Comparison of ENCODE assay signal across 1 cellular context in the genomic region with DNA sequence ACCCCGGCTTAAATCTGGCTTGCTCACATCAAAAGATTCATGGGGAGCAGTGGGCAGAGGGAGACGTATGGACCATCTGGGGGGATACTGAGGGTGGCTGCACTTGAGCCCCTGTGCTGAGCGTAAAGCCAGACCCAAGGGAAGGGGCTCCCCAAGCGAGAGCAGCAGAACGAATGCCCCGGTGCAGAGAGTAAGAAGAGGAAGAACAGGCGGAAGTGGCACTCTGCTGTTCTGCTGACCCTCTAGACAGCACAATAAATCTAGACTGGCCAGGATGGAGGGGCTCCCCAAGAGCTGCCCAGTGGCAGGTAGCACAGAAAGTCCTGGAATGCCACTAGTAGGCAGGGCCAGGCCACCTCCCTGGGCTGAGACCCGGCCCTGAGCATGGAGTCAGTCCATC.
TF ChIP-seq lines count a peak whose summit lies in the region.

No MANE protein-coding gene starts in this region.

TF ChIP-seq in GM12878, 131 proteins besides CTCF, POLR2A, EP300 and RAD21 (continued from another document):
- TF ChIP-seq, protein P1, sequence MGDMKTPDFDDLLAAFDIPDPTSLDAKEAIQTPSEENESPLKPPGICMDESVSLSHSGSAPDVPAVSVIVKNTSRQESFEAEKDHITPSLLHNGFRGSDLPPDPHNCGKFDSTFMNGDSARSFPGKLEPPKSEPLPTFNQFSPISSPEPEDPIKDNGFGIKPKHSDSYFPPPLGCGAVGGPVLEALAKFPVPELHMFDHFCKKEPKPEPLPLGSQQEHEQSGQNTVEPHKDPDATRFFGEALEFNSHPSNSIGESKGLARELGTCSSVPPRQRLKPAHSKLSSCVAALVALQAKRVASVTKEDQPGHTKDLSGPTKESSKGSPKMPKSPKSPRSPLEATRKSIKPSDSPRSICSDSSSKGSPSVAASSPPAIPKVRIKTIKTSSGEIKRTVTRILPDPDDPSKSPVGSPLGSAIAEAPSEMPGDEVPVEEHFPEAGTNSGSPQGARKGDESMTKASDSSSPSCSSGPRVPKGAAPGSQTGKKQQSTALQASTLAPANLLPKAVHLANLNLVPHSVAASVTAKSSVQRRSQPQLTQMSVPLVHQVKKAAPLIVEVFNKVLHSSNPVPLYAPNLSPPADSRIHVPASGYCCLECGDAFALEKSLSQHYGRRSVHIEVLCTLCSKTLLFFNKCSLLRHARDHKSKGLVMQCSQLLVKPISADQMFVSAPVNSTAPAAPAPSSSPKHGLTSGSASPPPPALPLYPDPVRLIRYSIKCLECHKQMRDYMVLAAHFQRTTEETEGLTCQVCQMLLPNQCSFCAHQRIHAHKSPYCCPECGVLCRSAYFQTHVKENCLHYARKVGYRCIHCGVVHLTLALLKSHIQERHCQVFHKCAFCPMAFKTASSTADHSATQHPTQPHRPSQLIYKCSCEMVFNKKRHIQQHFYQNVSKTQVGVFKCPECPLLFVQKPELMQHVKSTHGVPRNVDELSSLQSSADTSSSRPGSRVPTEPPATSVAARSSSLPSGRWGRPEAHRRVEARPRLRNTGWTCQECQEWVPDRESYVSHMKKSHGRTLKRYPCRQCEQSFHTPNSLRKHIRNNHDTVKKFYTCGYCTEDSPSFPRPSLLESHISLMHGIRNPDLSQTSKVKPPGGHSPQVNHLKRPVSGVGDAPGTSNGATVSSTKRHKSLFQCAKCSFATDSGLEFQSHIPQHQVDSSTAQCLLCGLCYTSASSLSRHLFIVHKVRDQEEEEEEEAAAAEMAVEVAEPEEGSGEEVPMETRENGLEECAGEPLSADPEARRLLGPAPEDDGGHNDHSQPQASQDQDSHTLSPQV (IDR thresholded peaks at IDR 0.05), result no peak
- TF ChIP-seq IRF4 (IDR thresholded peaks at IDR 0.05; ENCODE audit: low read depth, low read length), result no peak
- TF ChIP-seq CREB1 (IDR thresholded peaks at IDR 0.05; ENCODE audit: low read depth), result no peak
- no peak for TF ChIP-seq MXI1 (IDR thresholded peaks at IDR 0.05; ENCODE audit: low read depth, low read length)
- TF ChIP-seq MEF2B (IDR thresholded peaks at IDR 0.05; ENCODE audit: partially characterized antibody, poor library complexity, severe bottlenecking), result no peak
- TF ChIP-seq RFX5 (IDR thresholded peaks at IDR 0.05; ENCODE audit: low read depth, low read length), result no peak
- TF ChIP-seq MTA3 (IDR thresholded peaks at IDR 0.05; ENCODE audit: borderline replicate concordance, low read length), result no peak
- TF ChIP-seq, protein P2, sequence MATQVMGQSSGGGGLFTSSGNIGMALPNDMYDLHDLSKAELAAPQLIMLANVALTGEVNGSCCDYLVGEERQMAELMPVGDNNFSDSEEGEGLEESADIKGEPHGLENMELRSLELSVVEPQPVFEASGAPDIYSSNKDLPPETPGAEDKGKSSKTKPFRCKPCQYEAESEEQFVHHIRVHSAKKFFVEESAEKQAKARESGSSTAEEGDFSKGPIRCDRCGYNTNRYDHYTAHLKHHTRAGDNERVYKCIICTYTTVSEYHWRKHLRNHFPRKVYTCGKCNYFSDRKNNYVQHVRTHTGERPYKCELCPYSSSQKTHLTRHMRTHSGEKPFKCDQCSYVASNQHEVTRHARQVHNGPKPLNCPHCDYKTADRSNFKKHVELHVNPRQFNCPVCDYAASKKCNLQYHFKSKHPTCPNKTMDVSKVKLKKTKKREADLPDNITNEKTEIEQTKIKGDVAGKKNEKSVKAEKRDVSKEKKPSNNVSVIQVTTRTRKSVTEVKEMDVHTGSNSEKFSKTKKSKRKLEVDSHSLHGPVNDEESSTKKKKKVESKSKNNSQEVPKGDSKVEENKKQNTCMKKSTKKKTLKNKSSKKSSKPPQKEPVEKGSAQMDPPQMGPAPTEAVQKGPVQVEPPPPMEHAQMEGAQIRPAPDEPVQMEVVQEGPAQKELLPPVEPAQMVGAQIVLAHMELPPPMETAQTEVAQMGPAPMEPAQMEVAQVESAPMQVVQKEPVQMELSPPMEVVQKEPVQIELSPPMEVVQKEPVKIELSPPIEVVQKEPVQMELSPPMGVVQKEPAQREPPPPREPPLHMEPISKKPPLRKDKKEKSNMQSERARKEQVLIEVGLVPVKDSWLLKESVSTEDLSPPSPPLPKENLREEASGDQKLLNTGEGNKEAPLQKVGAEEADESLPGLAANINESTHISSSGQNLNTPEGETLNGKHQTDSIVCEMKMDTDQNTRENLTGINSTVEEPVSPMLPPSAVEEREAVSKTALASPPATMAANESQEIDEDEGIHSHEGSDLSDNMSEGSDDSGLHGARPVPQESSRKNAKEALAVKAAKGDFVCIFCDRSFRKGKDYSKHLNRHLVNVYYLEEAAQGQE (IDR thresholded peaks at IDR 0.05; ENCODE audit: low read depth, low read length), result no peak
- no peak for TF ChIP-seq POLR2AphosphoS5 (IDR thresholded peaks at IDR 0.05; ENCODE audit: low read length)
- no peak for TF ChIP-seq FOXK2 (IDR thresholded peaks at IDR 0.05)
- no peak for TF ChIP-seq SPI1 (IDR thresholded peaks at IDR 0.05; ENCODE audit: borderline replicate concordance, insufficient read depth, low read depth, low read length)
- no peak for TF ChIP-seq EED (IDR thresholded peaks at IDR 0.05; ENCODE audit: low read depth)
- TF ChIP-seq PML (IDR thresholded peaks at IDR 0.05; ENCODE audit: low read length), result no peak
- TF ChIP-seq RELA (IDR thresholded peaks at IDR 0.05; ENCODE audit: borderline replicate concordance, partially characterized antibody), result no peak
- no peak for TF ChIP-seq ZNF207 (IDR thresholded peaks at IDR 0.05; ENCODE audit: borderline replicate concordance)
